In genomic region chr6:133313068-133313467, GRCh38 we compare ENCODE assay signal across 2 cellular contexts.
A peak's percentile ranks its signal among the peaks of the same experiment; 100 is the strongest.
TF ChIP-seq lines count a peak whose summit lies in the region.

No MANE protein-coding gene starts in this region.

TF ChIP-seq in GM23338, 12 proteins besides CTCF, POLR2A, EP300 and RAD21:
- no peak for TF ChIP-seq NANOG (IDR thresholded peaks at IDR 0.05; ENCODE audit: borderline replicate concordance)
- TF ChIP-seq ZNF462 (CRISPR knock-in tag; IDR thresholded peaks at IDR 0.05): peak; percentile 87
- no peak for TF ChIP-seq EZH2 (IDR thresholded peaks at IDR 0.05; ENCODE audit: low read depth, unreplicated experiment)
TF ChIP-seq in GM23338: peak in this region for 1.

TF ChIP-seq in H1, 55 proteins besides CTCF, POLR2A, EP300 and RAD21:
- TF ChIP-seq TCF12 (IDR thresholded peaks at IDR 0.05; ENCODE audit: low read depth, low read length) (no peak), EZH2 (IDR thresholded peaks at IDR 0.05; ENCODE audit: low read depth, low read length, severe bottlenecking) (no peak), PHF8 (conservative IDR thresholded peaks at IDR 0.05; ENCODE audit: low read depth, low read length) (no peak), CREB1 (IDR thresholded peaks at IDR 0.05) (no peak), EGR1 (IDR thresholded peaks at IDR 0.05; ENCODE audit: borderline replicate concordance, low read depth, low read length) (no peak), HDAC6 (IDR thresholded peaks at IDR 0.05; ENCODE audit: low read depth, low read length) (no peak), JUND (IDR thresholded peaks at IDR 0.05; ENCODE audit: low read length) (no peak), CBX8 (IDR thresholded peaks at IDR 0.05; ENCODE audit: borderline replicate concordance, low read depth, low read length) (no peak), POLR2AphosphoS5 (IDR thresholded peaks at IDR 0.05; ENCODE audit: low read depth, low read length) (no peak), SIRT6 (IDR thresholded peaks at IDR 0.05; ENCODE audit: low read length) (no peak), ATF3 (IDR thresholded peaks at IDR 0.05; ENCODE audit: insufficient read depth, low read depth, low read length) (no peak), E2F6 (IDR thresholded peaks at IDR 0.05) (no peak), HDAC2 (IDR thresholded peaks at IDR 0.05; ENCODE audit: borderline replicate concordance in 1 of 2, low read depth in 2 of 2, low read length in 2 of 2) (no peak), TAF1 (IDR thresholded peaks at IDR 0.05; ENCODE audit: low read depth, low read length) (no peak)
- TF ChIP-seq, protein P1, sequence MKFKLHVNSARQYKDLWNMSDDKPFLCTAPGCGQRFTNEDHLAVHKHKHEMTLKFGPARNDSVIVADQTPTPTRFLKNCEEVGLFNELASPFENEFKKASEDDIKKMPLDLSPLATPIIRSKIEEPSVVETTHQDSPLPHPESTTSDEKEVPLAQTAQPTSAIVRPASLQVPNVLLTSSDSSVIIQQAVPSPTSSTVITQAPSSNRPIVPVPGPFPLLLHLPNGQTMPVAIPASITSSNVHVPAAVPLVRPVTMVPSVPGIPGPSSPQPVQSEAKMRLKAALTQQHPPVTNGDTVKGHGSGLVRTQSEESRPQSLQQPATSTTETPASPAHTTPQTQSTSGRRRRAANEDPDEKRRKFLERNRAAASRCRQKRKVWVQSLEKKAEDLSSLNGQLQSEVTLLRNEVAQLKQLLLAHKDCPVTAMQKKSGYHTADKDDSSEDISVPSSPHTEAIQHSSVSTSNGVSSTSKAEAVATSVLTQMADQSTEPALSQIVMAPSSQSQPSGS (IDR thresholded peaks at IDR 0.05; ENCODE audit: low read length): no peak
